In genomic region chr16:1941924-1942809, GRCh38 we compare ENCODE assay signal across 6 cellular contexts. TPM values are rescaled to one million over a fixed set of nuclear protein-coding genes. Genes with fewer than 3 reads are reported as not detected.
DNase-seq lines count a peak whose midpoint lies in the region; TF ChIP-seq lines count a peak whose summit lies in the region.

No MANE protein-coding gene starts in this region.

- no peaks in the 10 kb centered on the region for H3K27me3 ChIP-seq in skeletal muscle tissue (ENCODE audit: control insufficient read depth in 3 of 3, insufficient read depth in 3 of 3, low read length in 3 of 3)

- peak overlapping the region; percentile 97 for H3K27ac ChIP-seq in skeletal muscle tissue (ENCODE audit: low read depth, low read length)

- CTCF ChIA-PET in activated CD4-positive, alpha-beta T cell treated with anti-CD3 and anti-CD28 coated beads, Interleukin-2, amount 10 ng/mL, durations not matched to agents 7 days and 5 days (lab: Charles Lee), result interaction anchor here (0.8 kb wide), 2 partner anchors 10 to 26 kb away, joined by 3 read pairs; no protein-coding TSS in a partner anchor

- POLR2A ChIA-PET in activated CD4-positive, alpha-beta T cell treated with anti-CD3 and anti-CD28 coated beads, Interleukin-2, amount 10 ng/mL, durations not matched to agents 7 days and 5 days (lab: Charles Lee), result no interaction called here

- H3K4me3 Mint-ChIP-seq in activated CD4-positive, alpha-beta T cell treated with anti-CD3 and anti-CD28 coated beads, Interleukin-2, amount 10 ng/mL, durations not matched to agents 7 days and 5 days, result peak overlapping the region; percentile 82

- H3K9ac ChIP-seq in skeletal muscle tissue (ENCODE audit: low read depth in 1 of 3, low read length in 3 of 3), result peak overlapping the region; percentile 90 to 97 (median 96)

- H3K4me3 ChIP-seq in epithelial cell of proximal tubule (ENCODE audit: low read depth, low read length) (peak overlapping the region; percentile 98), skeletal muscle tissue (ENCODE audit: low read length in 3 of 3) (peak overlapping the region; percentile 78 to 92 (median 87))

- no peaks in the 10 kb centered on the region for H3K9me3 ChIP-seq in skeletal muscle tissue (ENCODE audit: control insufficient read depth in 3 of 3, low read length in 3 of 3)

- H3K27me3 Mint-ChIP-seq in activated CD4-positive, alpha-beta T cell treated with anti-CD3 and anti-CD28 coated beads, Interleukin-2, amount 10 ng/mL, durations not matched to agents 7 days and 5 days, result no peaks in the 10 kb centered on the region

- peak overlapping the region; percentile 66 for H3K27ac Mint-ChIP-seq in activated CD4-positive, alpha-beta T cell treated with anti-CD3 and anti-CD28 coated beads, Interleukin-2, amount 10 ng/mL, durations not matched to agents 7 days and 5 days

- H3K4me1 ChIP-seq in skeletal muscle tissue (ENCODE audit: control insufficient read depth in 3 of 3, insufficient read depth in 3 of 3, low read length in 3 of 3), result peaks cover 58 to 82% (median 64%) of the 10 kb centered on the region in 3 donors

- no peak for TF ChIP-seq CTCF in epithelial cell of proximal tubule (conservative IDR thresholded peaks at IDR 0.05; ENCODE audit: low read depth, low read length)

- no peaks in the 10 kb centered on the region for H3K9me3 Mint-ChIP-seq in activated CD4-positive, alpha-beta T cell treated with anti-CD3 and anti-CD28 coated beads, Interleukin-2, amount 10 ng/mL, durations not matched to agents 7 days and 5 days

- DNase-seq in activated CD4-positive, alpha-beta T cell treated with anti-CD3 and anti-CD28 coated beads, Interleukin-2, amount 10 ng/mL, durations not matched to agents 7 days and 5 days, result no peak
- no peak for DNase-seq in activated CD4-positive, alpha-beta T cell treated with anti-CD3 and anti-CD28 coated beads for 1 hour
- DNase-seq in epithelial cell of proximal tubule (ENCODE audit: low read depth) (no peak), hippocampal formation (lab: John Stamatoyannopoulos, UW) (no peak), ACHN (no peak)

- peaks cover 2% of the 10 kb centered on the region for H3K36me3 Mint-ChIP-seq in activated CD4-positive, alpha-beta T cell treated with anti-CD3 and anti-CD28 coated beads, Interleukin-2, amount 10 ng/mL, durations not matched to agents 7 days and 5 days (ENCODE audit: low read depth)

- H3K36me3 ChIP-seq in skeletal muscle tissue (ENCODE audit: control insufficient read depth in 3 of 3, insufficient read depth in 3 of 3, low read length in 3 of 3), result peaks cover 39 to 41% (median 40%) of the 10 kb centered on the region in 3 donors

- H3K4me1 Mint-ChIP-seq in activated CD4-positive, alpha-beta T cell treated with anti-CD3 and anti-CD28 coated beads, Interleukin-2, amount 10 ng/mL, durations not matched to agents 7 days and 5 days, result peaks cover 24% of the 10 kb centered on the region

- in situ Hi-C loops in ACHN (cut with HindIII; ENCODE audit: low pct_ligation_motif_present, low pct_unique_long_range_greater_than_20kb, low sequenced_read_pairs), result no loop called here

RNA-seq across cellular contexts. Expression of gene MSRB1, which starts 0.8 kb away (rescaled TPM):
- 10 to 100 TPM; 12.8 to 13.6 TPM for total RNA-seq in activated CD4-positive, alpha-beta T cell treated with anti-CD3 and anti-CD28 coated beads, Interleukin-2, amount 10 ng/mL, durations not matched to agents 7 days and 5 days
- total RNA-seq in epithelial cell of proximal tubule (8.6 and 22.0 TPM in 2 replicates), skeletal muscle tissue (13.6 TPM)

RNA-seq across cellular contexts. Expression of gene RPL3L, which starts 12.3 kb away (rescaled TPM):
- total RNA-seq in activated CD4-positive, alpha-beta T cell treated with anti-CD3 and anti-CD28 coated beads, Interleukin-2, amount 10 ng/mL, durations not matched to agents 7 days and 5 days, result not detected
- total RNA-seq in epithelial cell of proximal tubule (not detected in 2 replicates), skeletal muscle tissue (84.5 TPM)

RNA-seq across cellular contexts. Expression of gene NDUFB10, which starts 17.2 kb away (rescaled TPM):
- 100 to 1,000 TPM; 103 to 125 TPM for total RNA-seq in activated CD4-positive, alpha-beta T cell treated with anti-CD3 and anti-CD28 coated beads, Interleukin-2, amount 10 ng/mL, durations not matched to agents 7 days and 5 days
- total RNA-seq in epithelial cell of proximal tubule (236 and 407 TPM in 2 replicates), skeletal muscle tissue (130 TPM)

RNA-seq across cellular contexts. Expression of gene RPS2, which starts 22.5 kb away (rescaled TPM):
- 1,000 to 10,000 TPM; 2,564 to 2,882 TPM for total RNA-seq in activated CD4-positive, alpha-beta T cell treated with anti-CD3 and anti-CD28 coated beads, Interleukin-2, amount 10 ng/mL, durations not matched to agents 7 days and 5 days
- 2,813 and 2,878 TPM in 2 replicates for total RNA-seq in epithelial cell of proximal tubule
- 3,178 TPM for total RNA-seq in skeletal muscle tissue

RNA-seq across cellular contexts. Expression of gene HS3ST6, which starts 24.0 kb away (rescaled TPM):
- total RNA-seq in activated CD4-positive, alpha-beta T cell treated with anti-CD3 and anti-CD28 coated beads, Interleukin-2, amount 10 ng/mL, durations not matched to agents 7 days and 5 days, result not detected
- not detected in 2 replicates for total RNA-seq in epithelial cell of proximal tubule
- not detected for total RNA-seq in skeletal muscle tissue

Comparison
In these comparisons a context has a peak if more than half of its experiments do, and no peak if none do; other contexts are left out.
1. RNA of gene RPL3L, which starts 12.3 kb away (total RNA-seq): 84.5 TPM in skeletal muscle tissue (single experiment); not detected in activated CD4-positive, alpha-beta T cell treated with anti-CD3 and anti-CD28 coated beads, Interleukin-2, amount 10 ng/mL, durations not matched to agents 7 days and 5 days and not detected in epithelial cell of proximal tubule; every median in the first group is over 10 times any median in the second.